ENCODE assay signal across 9 cellular contexts in genomic region chr5:54785729-54786548, GRCh38.
A peak's percentile ranks its signal among the peaks of the same experiment; 100 is the strongest.
DNase-seq lines count a peak whose midpoint lies in the region; ATAC-seq and TF ChIP-seq lines count a peak whose summit lies in the region.
"Had no signal": no experiment of that assay in that cellular context is flagged by ENCODE, and none has a peak within 500 bp of the region (broad histone marks: within the 10 kb centered on the region; RNA-seq: fewer than 3 reads in every experiment).

No MANE protein-coding gene starts in this region.

- H3K4me3 Mint-ChIP-seq in HFFc6 (no peak overlapping the region), nephron progenitor cell (no peak overlapping the region)
- H3K4me3 Mint-ChIP-seq: neural crest cell had no signal

- no peaks in the 10 kb centered on the region for H3K9me3 Mint-ChIP-seq in HFFc6
- peaks cover 38% of the 10 kb centered on the region for H3K9me3 Mint-ChIP-seq in nephron progenitor cell

- H3K27ac Mint-ChIP-seq in HFFc6 = no peak overlapping the region
- no peak overlapping the region for H3K27ac Mint-ChIP-seq in nephron progenitor cell

- H3K36me3 Mint-ChIP-seq in HFFc6 (ENCODE audit: low read depth) (peaks cover 8% of the 10 kb centered on the region), nephron progenitor cell (ENCODE audit: low read depth) (peaks cover 7% of the 10 kb centered on the region)

- no peaks in the 10 kb centered on the region for H3K27me3 Mint-ChIP-seq in HFFc6 (ENCODE audit: insufficient read depth)
- H3K27me3 Mint-ChIP-seq in nephron progenitor cell (ENCODE audit: low read depth, poor library complexity) = no peaks in the 10 kb centered on the region

- H3K4me1 Mint-ChIP-seq in HFFc6 (ENCODE audit: low read depth) = no peaks in the 10 kb centered on the region
- H3K4me1 Mint-ChIP-seq in nephron progenitor cell = no peaks in the 10 kb centered on the region
- H3K4me1 Mint-ChIP-seq: neural crest cell had no signal

- peak; percentile 77 for ATAC-seq in HG02884 (IDR thresholded peaks at IDR 0.05; ENCODE audit: unreplicated experiment)

- peak; percentile 14 for DNase-seq in GM03348 (ENCODE audit: low spot score)
- DNase-seq in SKM-1 treated with dmso at 0.1 percent for 144 hours (lab: John Stamatoyannopoulos, UW; ENCODE audit: unreplicated experiment) = peak; percentile 54
- peak; percentile 37 to 63 for DNase-seq in hippocampal formation (lab: John Stamatoyannopoulos, UW)
- DNase-seq in stimulated activated CD4-positive, alpha-beta T cell treated with anti-CD3 and anti-CD28 coated beads, Interleukin-4, amount 100 ng/mL, for 1 hour = no peak
- DNase-seq in HFFc6 = no peak
- DNase-seq in SHP77 (lab: John Stamatoyannopoulos, UW) = no peak
- DNase-seq in nephron progenitor cell = no peak

- TF ChIP-seq CTCF in HFFc6 (IDR thresholded peaks at IDR 0.05) (no peak; the same call in 1 of the 2 replicates), nephron progenitor cell (IDR thresholded peaks at IDR 0.05) (no peak)

Comparison
In these comparisons a context has a peak if more than half of its experiments do, and no peak if none do; other contexts are left out.
1. DNase-seq: peak in GM03348 (single experiment), SKM-1 treated with dmso at 0.1 percent for 144 hours (single experiment) and hippocampal formation (2 of 2); none in stimulated activated CD4-positive, alpha-beta T cell treated with anti-CD3 and anti-CD28 coated beads, Interleukin-4, amount 100 ng/mL, for 1 hour (single experiment), HFFc6 (single experiment), SHP77 (0 of 2) and nephron progenitor cell (single experiment).